8 cellular contexts compared by ENCODE assay signal in the genomic region with DNA sequence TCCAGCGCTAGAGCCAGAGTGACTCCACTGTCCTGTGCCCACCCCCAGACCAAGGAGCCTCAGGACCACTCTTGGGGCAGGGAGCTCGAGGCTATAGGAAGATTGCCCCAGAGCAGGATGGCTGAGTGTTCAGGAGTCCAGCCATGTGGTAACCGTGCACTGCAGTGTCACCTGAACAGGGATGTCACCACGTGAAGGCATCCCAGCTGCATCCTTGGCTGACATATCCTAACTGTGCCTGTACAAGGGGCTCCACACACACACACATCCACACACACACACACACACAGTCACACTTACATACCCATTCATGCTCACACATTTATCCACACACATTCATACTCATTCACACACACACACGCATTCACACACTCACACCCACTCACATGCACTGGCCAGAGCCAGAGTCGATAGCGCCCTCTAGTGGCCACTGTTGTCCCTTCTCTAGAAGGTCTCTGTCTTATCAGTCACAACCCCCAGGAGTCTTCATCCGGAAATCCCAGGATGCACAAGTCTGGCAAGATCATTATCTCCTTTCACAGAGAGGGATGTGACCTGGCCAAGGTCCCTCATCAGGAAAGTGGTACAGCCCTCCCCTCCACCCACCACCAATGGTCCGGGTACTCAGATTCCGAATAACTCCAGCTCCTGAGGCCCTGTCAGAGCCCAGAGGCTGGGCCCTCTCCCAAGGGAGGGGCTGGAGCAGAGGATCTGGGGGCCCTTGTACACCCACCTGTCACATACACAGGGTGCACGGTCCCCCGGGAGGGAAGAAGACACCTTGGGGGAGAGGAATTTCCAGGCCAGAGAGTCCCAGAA. TPM values are rescaled to one million over a fixed set of nuclear protein-coding genes. Genes with fewer than 3 reads are reported as not detected.
DNase-seq lines count a peak whose midpoint lies in the region; ATAC-seq lines count a peak whose summit lies in the region.

No MANE protein-coding gene starts in this region.

- DNase-seq in activated gamma-delta T cell treated with Interleukin-2 at 50 U/mL for 16 hours (peak; percentile 79), activated gamma-delta T cell (lab: John Stamatoyannopoulos, UW) (no peak), NCI-H460 (ENCODE audit: extremely low read depth, low read depth) (peak; percentile 41), midbrain (lab: John Stamatoyannopoulos, UW) (peak; percentile 47)
- DNase-seq in activated CD4-positive, alpha-beta T cell treated with anti-CD3 and anti-CD28 coated beads, Interleukin-2, amount 50 U/mL, for 1 hour, result peak; percentile 78
- DNase-seq in effector CD4-positive, alpha-beta T cell, result peak; percentile 74
- DNase-seq in stimulated activated CD8-positive, alpha-beta memory T cell treated with anti-CD3 and anti-CD28 coated beads, Interleukin-4, amount 100 ng/mL, for 4 hours (ENCODE audit: low read depth in 2 of 2, low spot score in 1 of 2), result peak; percentile 56 to 65

- ATAC-seq in GM18520 (IDR thresholded peaks at IDR 0.05; ENCODE audit: unreplicated experiment), result no peak

RNA-seq across cellular contexts. Expression of a gene that starts 55.1 kb away (rescaled TPM):
- total RNA-seq in NCI-H460 (2014; rRNA removed; shearing (Covaris generic)), result not detected in 2 replicates
- polyA plus RNA-seq in NCI-H460 (2014; cell fraction: nucleus; rRNA removed), result not detected in 2 replicates
